Comparison of ENCODE assay signal across 11 cellular contexts in the genomic region with DNA sequence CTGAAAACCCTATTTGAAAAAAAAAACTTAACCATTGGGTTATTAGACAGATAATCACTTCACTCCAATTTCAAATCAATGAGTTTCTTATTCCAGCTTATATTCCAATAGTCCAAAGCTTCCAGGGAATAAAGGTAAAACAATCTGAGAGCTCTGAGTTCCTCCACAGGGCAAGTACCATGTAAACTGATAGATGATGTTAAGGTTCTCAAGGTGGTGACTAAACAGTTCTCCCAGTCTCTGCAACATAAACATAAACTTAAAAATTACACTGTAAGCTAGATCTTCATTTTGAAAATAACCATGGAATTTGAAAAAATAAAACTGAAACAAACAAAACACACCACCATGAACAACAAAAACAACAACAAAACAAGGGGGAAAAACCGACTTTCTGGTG. TPM values are rescaled to one million over a fixed set of nuclear protein-coding genes. Genes with fewer than 3 reads are reported as not detected.
A peak's percentile ranks its signal among the peaks of the same experiment; 100 is the strongest.
DNase-seq lines count a peak whose midpoint lies in the region; ATAC-seq and FAIRE-seq lines count a peak whose summit lies in the region.
"Had no signal": no experiment of that assay in that cellular context is flagged by ENCODE, and none has a peak within 500 bp of the region (broad histone marks: within the 10 kb centered on the region; RNA-seq: fewer than 3 reads in every experiment).

No MANE protein-coding gene starts in this region.

- no peaks in the 10 kb centered on the region for H3K9me3 Mint-ChIP-seq in CD4-positive, alpha-beta memory T cell
- peaks cover 3 to 5% of the 10 kb centered on the region in 2 donors for H3K9me3 Mint-ChIP-seq in activated naive CD4-positive, alpha-beta T cell treated with anti-CD3 and anti-CD28 coated beads, Interleukin-2, amount 50 U/mL, for 72 hours

- H3K36me3 Mint-ChIP-seq in CD4-positive, alpha-beta memory T cell, result no peaks in the 10 kb centered on the region
- peaks cover 0 to 7% of the 10 kb centered on the region in 2 donors for H3K36me3 Mint-ChIP-seq in activated naive CD4-positive, alpha-beta T cell treated with anti-CD3 and anti-CD28 coated beads, Interleukin-2, amount 50 U/mL, for 72 hours

- H3K27me3 ChIP-seq in CD4-positive, alpha-beta memory T cell (ENCODE audit: insufficient read depth, low read length), result no peaks in the 10 kb centered on the region
- H3K27me3 ChIP-seq: right lobe of liver had no signal

- H3K27ac Mint-ChIP-seq in CD4-positive, alpha-beta memory T cell, result peak overlapping the region; percentile 73 to 95 (median 89)
- peak overlapping the region; percentile 77 to 95 for H3K27ac Mint-ChIP-seq in activated naive CD4-positive, alpha-beta T cell treated with anti-CD3 and anti-CD28 coated beads, Interleukin-2, amount 50 U/mL, for 72 hours
- H3K27ac Mint-ChIP-seq: dendritic cell treated with granulocyte-macrophage colony-stimulating factor and Interleukin-4, amounts not matched to agents 40 ng/mL and 50 ng/mL, for 4 days had no signal

- DNase-seq in CD4-positive, alpha-beta memory T cell, result peak in 1 of 5 donors; percentile 9
- DNase-seq in activated naive CD4-positive, alpha-beta T cell treated with anti-CD3 and anti-CD28 coated beads, Interleukin-2, amount 50 U/mL, for 72 hours (ENCODE audit: low spot score in 2 of 2), result no peak
- DNase-seq in NCI-H345 (lab: John Stamatoyannopoulos, UW), result no peak
- no peak for DNase-seq in urothelium cell line (ENCODE audit: low spot score)
- DNase-seq in SHP77 treated with DMSO at 0.1 percent for 48 hours (lab: John Stamatoyannopoulos, UW), result no peak
- DNase-seq in sciatic nerve (ENCODE audit: low spot score), result no peak
- DNase-seq: right lobe of liver had no signal

- no peaks in the 10 kb centered on the region for H3K36me3 ChIP-seq in CD4-positive, alpha-beta memory T cell (ENCODE audit: insufficient read depth, low read length)
- H3K36me3 ChIP-seq: right lobe of liver had no signal

- peaks cover 45% of the 10 kb centered on the region for H3K4me1 ChIP-seq in CD4-positive, alpha-beta memory T cell (ENCODE audit: insufficient read depth, low read length)
- H3K4me1 ChIP-seq: right lobe of liver had no signal

- peaks cover 40 to 49% (median 42%) of the 10 kb centered on the region in 4 donors for H3K4me1 Mint-ChIP-seq in CD4-positive, alpha-beta memory T cell

- no peak for FAIRE-seq in urothelium cell line (lab: Jason Lieb, UNC)
- FAIRE-seq: islet of Langerhans had no signal

- H3K4me3 Mint-ChIP-seq in CD4-positive, alpha-beta memory T cell, result peak overlapping the region; percentile 46 to 81 (median 74)
- H3K4me3 Mint-ChIP-seq: dendritic cell treated with granulocyte-macrophage colony-stimulating factor and Interleukin-4, amounts not matched to agents 40 ng/mL and 50 ng/mL, for 4 days had no signal

- peak overlapping the region in 1 of 2 donors; percentile 46 for H3K4me3 ChIP-seq in CD4-positive, alpha-beta memory T cell (ENCODE audit: low read length in 2 of 2)
- H3K4me3 ChIP-seq: right lobe of liver had no signal

- peak; percentile 21 for ATAC-seq in GM19438 (IDR thresholded peaks at IDR 0.05; ENCODE audit: low read depth, unreplicated experiment)
- peak; percentile 3 for ATAC-seq in HG03097 (IDR thresholded peaks at IDR 0.05; ENCODE audit: low FRiP score, unreplicated experiment)
- peak in 1 of 2 donors; percentile 36 for ATAC-seq in activated naive CD4-positive, alpha-beta T cell treated with anti-CD3 and anti-CD28 coated beads, Interleukin-2, amount 50 U/mL, for 72 hours
- ATAC-seq in sciatic nerve, result no peak

- H3K9me3 ChIP-seq in CD4-positive, alpha-beta memory T cell (ENCODE audit: control insufficient read depth in 1 of 2, low read length in 2 of 2), result no peaks in the 10 kb centered on the region
- H3K9me3 ChIP-seq: right lobe of liver had no signal

- intact Hi-C loops in CD4-positive, alpha-beta memory T cell (cut with micrococcal nuclease), result loop anchor here (1.0 to 10.0 kb wide), 6 partner anchors 11 to 1819 kb away; a partner anchor contains a TSS
- intact Hi-C loops in sciatic nerve (cut with DNase I), result no loop called here

- H3K27ac ChIP-seq in CD4-positive, alpha-beta memory T cell (ENCODE audit: low read depth, low read length), result peak overlapping the region; percentile 19
- H3K27ac ChIP-seq: right lobe of liver had no signal

- CTCF ChIA-PET in CD4-positive, alpha-beta memory T cell (lab: Charles Lee; ENCODE audit: partially characterized antibody), result interaction anchor here (0.8 to 4.3 kb wide), 17 partner anchors 8 to 200 kb away, joined by 3 to 49 read pairs (median 7); no protein-coding TSS in a partner anchor

- POLR2A ChIA-PET in CD4-positive, alpha-beta memory T cell (lab: Charles Lee; ENCODE audit: partially characterized antibody), result interaction anchor here (0.7 to 5.8 kb wide), 6 partner anchors 8 to 749 kb away, joined by 3 to 68 read pairs (median 4); a partner anchor contains a TSS

- H3K27me3 Mint-ChIP-seq in CD4-positive, alpha-beta memory T cell, result no peaks in the 10 kb centered on the region
- H3K27me3 Mint-ChIP-seq: dendritic cell treated with granulocyte-macrophage colony-stimulating factor and Interleukin-4, amounts not matched to agents 40 ng/mL and 50 ng/mL, for 4 days had no signal

RNA-seq across cellular contexts. Expression of a gene that starts 22.3 kb away (rescaled TPM):
- 1 to 10 TPM in 1 of 2 experiments, under 1 TPM in 1; 1.00 to 1.7 TPM for total RNA-seq in CD4-positive, alpha-beta memory T cell
- 1 to 10 TPM in 1 of 2 donors, under 1 TPM in 1; 0.69 to 3.0 TPM for polyA plus RNA-seq in CD4-positive, alpha-beta memory T cell
- 10 to 100 TPM; 10.7 to 32.8 TPM for total RNA-seq in activated naive CD4-positive, alpha-beta T cell treated with anti-CD3 and anti-CD28 coated beads, Interleukin-2, amount 50 U/mL, for 72 hours
- 3.4 TPM for total RNA-seq in sciatic nerve

RNA-seq across cellular contexts. Expression of a gene that starts 52.9 kb away (rescaled TPM):
- under 1 TPM; 0.44 to 0.75 TPM for total RNA-seq in CD4-positive, alpha-beta memory T cell
- polyA plus RNA-seq in CD4-positive, alpha-beta memory T cell, result under 1 TPM in 1 of 2 donors, not detected in 1; 0.53 TPM
- under 1 TPM; 0.39 to 0.82 TPM for total RNA-seq in activated naive CD4-positive, alpha-beta T cell treated with anti-CD3 and anti-CD28 coated beads, Interleukin-2, amount 50 U/mL, for 72 hours
- total RNA-seq in sciatic nerve, result 9.1 TPM
